Comparison of ENCODE assay signal across 8 cellular contexts in the genomic region with DNA sequence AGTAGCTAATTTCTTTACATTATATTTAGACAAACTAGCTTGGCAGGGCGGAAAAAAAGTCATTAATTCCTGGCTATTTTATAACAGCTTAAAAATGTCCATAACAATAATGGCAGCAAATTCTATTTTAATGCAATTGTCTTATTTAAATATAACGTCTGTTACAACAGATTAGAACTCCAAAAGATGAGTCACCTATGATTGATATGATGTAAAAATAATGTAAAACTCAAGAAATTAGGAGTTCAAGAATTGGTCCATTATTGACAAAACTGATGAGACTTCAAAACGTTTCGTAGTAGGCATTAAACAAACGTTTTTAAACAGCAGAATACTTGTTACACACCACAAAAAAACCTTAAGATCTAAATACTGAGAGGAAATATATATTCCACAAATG. TPM values are rescaled to one million over a fixed set of nuclear protein-coding genes. Genes with fewer than 3 reads are reported as not detected.
DNase-seq lines count a peak whose midpoint lies in the region; ATAC-seq and TF ChIP-seq lines count a peak whose summit lies in the region.

No MANE protein-coding gene starts in this region.

- H3K9me3 ChIP-seq in right atrium auricular region (no peaks in the 10 kb centered on the region), body of pancreas (no peaks in the 10 kb centered on the region), uterus (no peaks in the 10 kb centered on the region)

- 14 to 15% methylated on average over 5 of the region's 5 CpGs for WGBS in body of pancreas, 2 donors

- TF ChIP-seq CTCF in right atrium auricular region (IDR thresholded peaks at IDR 0.05) (no peak), body of pancreas (IDR thresholded peaks at IDR 0.05) (no peak), uterus (IDR thresholded peaks at IDR 0.05) (no peak)

- no peak for TF ChIP-seq POLR2A in body of pancreas (IDR thresholded peaks at IDR 0.05)
- TF ChIP-seq POLR2A in uterus (IDR thresholded peaks at IDR 0.05) = no peak

- peaks cover 0 to 35% of the 10 kb centered on the region in 2 donors for H3K4me1 ChIP-seq in right atrium auricular region
- H3K4me1 ChIP-seq in body of pancreas = peaks cover 37% of the 10 kb centered on the region
- peaks cover 0 to 5% of the 10 kb centered on the region in 2 donors for H3K4me1 ChIP-seq in uterus

- H3K36me3 Mint-ChIP-seq in memory B cell = peaks cover 5% of the 10 kb centered on the region

- H3K27ac ChIP-seq in right atrium auricular region = peak overlapping the region; percentile 96 to 98
- H3K27ac ChIP-seq in body of pancreas = peak overlapping the region in 3 of 4 donors; percentile 95 to 98 (median 97)
- peak overlapping the region; percentile 97 to 99 for H3K27ac ChIP-seq in uterus

- H3K4me1 Mint-ChIP-seq in memory B cell = peaks cover 26% of the 10 kb centered on the region

- no peaks in the 10 kb centered on the region for H3K27me3 Mint-ChIP-seq in memory B cell

- peak overlapping the region; percentile 97 for H3K27ac Mint-ChIP-seq in memory B cell

- H3K27me3 ChIP-seq in right atrium auricular region (no peaks in the 10 kb centered on the region), body of pancreas (no peaks in the 10 kb centered on the region), uterus (no peaks in the 10 kb centered on the region)

- intact Hi-C loops in cardiac septum (cut with DNase I) (loop anchor here (5.0 kb wide), 4 partner anchors 157 to 358 kb away; a partner anchor contains a TSS), body of pancreas (cut with DNase I) (no loop called here), uterus (cut with DNase I; ENCODE audit: low total_unique reads) (no loop called here)

- peak overlapping the region; percentile 94 for H3K4me3 Mint-ChIP-seq in memory B cell

- H3K36me3 ChIP-seq in right atrium auricular region (no peaks in the 10 kb centered on the region), body of pancreas (replicated peaks in 1 of 2; ENCODE audit: insufficient read depth in 1 of 2, low read depth in 2 of 2) (no peaks in the 10 kb centered on the region), uterus (no peaks in the 10 kb centered on the region)

- DNase-seq in right atrium auricular region (ENCODE audit: low spot score) = no peak
- no peak for DNase-seq in cardiac septum (ENCODE audit: low spot score)
- DNase-seq in body of pancreas = no peak
- no peak for DNase-seq in memory B cell (ENCODE audit: low spot score in 2 of 2)
- DNase-seq in uterus = no peak
- DNase-seq in OCI-M2 (lab: John Stamatoyannopoulos, UW; ENCODE audit: unreplicated experiment) = no peak

- ATAC-seq in body of pancreas (no peak), memory B cell (ENCODE audit: low read depth) (no peak), HG03439 (IDR thresholded peaks at IDR 0.05; ENCODE audit: unreplicated experiment) (no peak), GM21576 (IDR thresholded peaks at IDR 0.05; ENCODE audit: unreplicated experiment) (no peak)

- H3K4me3 ChIP-seq in right atrium auricular region (peak overlapping the region; percentile 81 to 84), body of pancreas (peak overlapping the region in 1 of 2 donors; percentile 72), uterus (peak overlapping the region; percentile 85 to 91)

- H3K9me3 Mint-ChIP-seq in memory B cell = no peaks in the 10 kb centered on the region

RNA-seq across cellular contexts. Expression of a gene that starts 2.7 kb away (rescaled TPM):
- 10 to 100 TPM; 44.7 to 56.1 TPM for total RNA-seq in right atrium auricular region
- total RNA-seq in cardiac septum = 71.8 TPM
- total RNA-seq in body of pancreas = 10 to 100 TPM; 55.7 to 70.0 TPM
- total RNA-seq in uterus = 100 to 1,000 TPM; 148 to 444 (median 323) TPM
